29 cellular contexts compared by ENCODE assay signal in genomic region chr3:63745757-63746156, GRCh38.
"Had no signal": no experiment of that assay in that cellular context is flagged by ENCODE, and none has a peak within 500 bp of the region (broad histone marks: within the 10 kb centered on the region; RNA-seq: fewer than 3 reads in every experiment).

No MANE protein-coding gene starts in this region.

- H3K4me1 Mint-ChIP-seq: stimulated activated effector memory CD8-positive, alpha-beta T cell treated with anti-CD3 and anti-CD28 coated beads, Interleukin-12 subunit alpha, Interleukin-12 subunit beta, amount 100 ng/mL, for 72 hours; stimulated activated memory B cell treated with anti-CD40 and anti-IgM and Interleukin-4, amounts not matched to agents 10 μg/mL and 1 μg/mL and 100 μg/mL, for 72 hours; stimulated activated naive B cell treated with anti-CD40 and anti-IgM and Interleukin-4, amounts not matched to agents 10 μg/mL and 1 μg/mL and 100 μg/mL, for 72 hours; stimulated activated naive CD8-positive, alpha-beta T cell treated with anti-CD3 and anti-CD28 coated beads, Interleukin-15, amount 100 ng/mL, for 72 hours had no signal

- H3K27ac Mint-ChIP-seq: stimulated activated effector memory CD8-positive, alpha-beta T cell treated with anti-CD3 and anti-CD28 coated beads, Interleukin-12 subunit alpha, Interleukin-12 subunit beta, amount 100 ng/mL, for 72 hours; stimulated activated memory B cell treated with anti-CD40 and anti-IgM and Interleukin-4, amounts not matched to agents 10 μg/mL and 1 μg/mL and 100 μg/mL, for 72 hours; stimulated activated naive B cell treated with anti-CD40 and anti-IgM and Interleukin-4, amounts not matched to agents 10 μg/mL and 1 μg/mL and 100 μg/mL, for 72 hours; stimulated activated naive CD8-positive, alpha-beta T cell treated with anti-CD3 and anti-CD28 coated beads, Interleukin-15, amount 100 ng/mL, for 72 hours; stimulated activated naive CD8-positive, alpha-beta T cell treated with anti-CD3 and anti-CD28 coated beads, Interleukin-15, Interleukin-2, amounts not matched to agents 100 ng/mL and 50 ng/mL, for 24 hours; type B pancreatic cell had no signal

- ATAC-seq: stimulated activated effector memory CD8-positive, alpha-beta T cell treated with anti-CD3 and anti-CD28 coated beads, Interleukin-12 subunit alpha, Interleukin-12 subunit beta, amount 100 ng/mL, for 72 hours; stimulated activated memory B cell treated with anti-CD40 and anti-IgM and Interleukin-4, amounts not matched to agents 10 μg/mL and 1 μg/mL and 100 μg/mL, for 72 hours; stimulated activated naive B cell treated with anti-CD40 and anti-IgM and Interleukin-4, amounts not matched to agents 10 μg/mL and 1 μg/mL and 100 μg/mL, for 72 hours; stimulated activated naive CD8-positive, alpha-beta T cell treated with anti-CD3 and anti-CD28 coated beads, Interleukin-15, amount 100 ng/mL, for 72 hours; stimulated activated naive CD8-positive, alpha-beta T cell treated with anti-CD3 and anti-CD28 coated beads, Interleukin-15, Interleukin-2, amounts not matched to agents 100 U/mL and 50 U/mL, for 24 hours; upper lobe of right lung had no signal

- H3K36me3 Mint-ChIP-seq: stimulated activated effector memory CD8-positive, alpha-beta T cell treated with anti-CD3 and anti-CD28 coated beads, Interleukin-12 subunit alpha, Interleukin-12 subunit beta, amount 100 ng/mL, for 72 hours; stimulated activated memory B cell treated with anti-CD40 and anti-IgM and Interleukin-4, amounts not matched to agents 10 μg/mL and 1 μg/mL and 100 μg/mL, for 72 hours; type B pancreatic cell had no signal

- H3K27me3 ChIP-seq: stomach, suprapubic skin, testis, thyroid gland, tibial artery, tibial nerve, transverse colon, upper lobe of left lung, upper lobe of right lung, uterus, vagina had no signal

- DNase-seq: stimulated activated CD4-positive, alpha-beta T cell treated with anti-CD3 and anti-CD28 coated beads, Interleukin-2, amount 100 ng/mL, for 48 hours; stimulated activated CD4-positive, alpha-beta T cell treated with anti-CD3 and anti-CD28 coated beads, Interleukin-4, amount 100 ng/mL, for 1 hour; stimulated activated CD4-positive, alpha-beta T cell treated with anti-CD3 and anti-CD28 coated beads, Interleukin-4, amount 100 ng/mL, for 24 hours; stimulated activated CD4-positive, alpha-beta T cell treated with anti-CD3 and anti-CD28 coated beads, Interleukin-4, amount 100 ng/mL, for 4 hours; stimulated activated CD8-positive, alpha-beta memory T cell treated with anti-CD3 and anti-CD28 coated beads, Interleukin-4, amount 100 ng/mL, for 48 hours; stimulated activated naive B cell treated with anti-CD40 and anti-IgM and Interleukin-4, amounts not matched to agents 10 μg/mL and 1 μg/mL and 100 μg/mL, for 72 hours; stimulated activated naive CD4-positive, alpha-beta T cell; stimulated activated naive CD4-positive, alpha-beta T cell treated with Interleukin-2 at 50 U/mL for 16 hours; stimulated activated naive CD8-positive, alpha-beta T cell treated with anti-CD3 and anti-CD28 coated beads, Interleukin-15, amount 100 ng/mL, for 72 hours; stimulated activated naive CD8-positive, alpha-beta T cell treated with anti-CD3 and anti-CD28 coated beads, Interleukin-15, Interleukin-2, amounts not matched to agents 100 U/mL and 50 U/mL, for 24 hours; stomach; substantia nigra; testis; thyroid gland; tibial artery; transverse colon; trophoblast cell; upper lobe of left lung; upper lobe of right lung; uterus had no signal

- H3K9me3 Mint-ChIP-seq: type B pancreatic cell had no signal

- H3K27ac ChIP-seq: stomach, suprapubic skin, testis, thoracic aorta, thyroid gland, tibial artery, tibial nerve, transverse colon, upper lobe of left lung, upper lobe of right lung, uterus, vagina had no signal

- H3K4me3 Mint-ChIP-seq: stimulated activated effector memory CD8-positive, alpha-beta T cell treated with anti-CD3 and anti-CD28 coated beads, Interleukin-12 subunit alpha, Interleukin-12 subunit beta, amount 100 ng/mL, for 72 hours; stimulated activated memory B cell treated with anti-CD40 and anti-IgM and Interleukin-4, amounts not matched to agents 10 μg/mL and 1 μg/mL and 100 μg/mL, for 72 hours; stimulated activated naive B cell treated with anti-CD40 and anti-IgM and Interleukin-4, amounts not matched to agents 10 μg/mL and 1 μg/mL and 100 μg/mL, for 72 hours; stimulated activated naive CD8-positive, alpha-beta T cell treated with anti-CD3 and anti-CD28 coated beads, Interleukin-15, amount 100 ng/mL, for 72 hours; stimulated activated naive CD8-positive, alpha-beta T cell treated with anti-CD3 and anti-CD28 coated beads, Interleukin-15, Interleukin-2, amounts not matched to agents 100 ng/mL and 50 ng/mL, for 24 hours; type B pancreatic cell had no signal

- H3K36me3 ChIP-seq: stomach, suprapubic skin, thoracic aorta, thyroid gland, tibial artery, tibial nerve, transverse colon, upper lobe of left lung, upper lobe of right lung, uterus, vagina had no signal

- H3K4me3 ChIP-seq: stomach, suprapubic skin, testis, thoracic aorta, thyroid gland, tibial artery, tibial nerve, transverse colon, upper lobe of left lung, upper lobe of right lung, uterus, vagina had no signal

- H3K27me3 Mint-ChIP-seq: stimulated activated memory B cell treated with anti-CD40 and anti-IgM and Interleukin-4, amounts not matched to agents 10 μg/mL and 1 μg/mL and 100 μg/mL, for 72 hours; stimulated activated naive B cell treated with anti-CD40 and anti-IgM and Interleukin-4, amounts not matched to agents 10 μg/mL and 1 μg/mL and 100 μg/mL, for 72 hours; stimulated activated naive CD8-positive, alpha-beta T cell treated with anti-CD3 and anti-CD28 coated beads, Interleukin-15, amount 100 ng/mL, for 72 hours; stimulated activated naive CD8-positive, alpha-beta T cell treated with anti-CD3 and anti-CD28 coated beads, Interleukin-15, Interleukin-2, amounts not matched to agents 100 ng/mL and 50 ng/mL, for 24 hours had no signal

- FAIRE-seq: urothelium cell line had no signal

- H3K9me3 ChIP-seq: suprapubic skin, testis, thoracic aorta, thyroid gland, tibial artery, transverse colon, upper lobe of left lung, upper lobe of right lung, uterus, vagina had no signal

- H3K4me1 ChIP-seq: stomach, suprapubic skin, testis, thyroid gland, tibial artery, tibial nerve, transverse colon, upper lobe of left lung, upper lobe of right lung, uterus, vagina had no signal
